16 cellular contexts compared by ENCODE assay signal in genomic region chr5:149604321-149604720, GRCh38. TPM values are rescaled to one million over a fixed set of nuclear protein-coding genes. Genes with fewer than 3 reads are reported as not detected.
"Had no signal": no experiment of that assay in that cellular context is flagged by ENCODE, and none has a peak within 500 bp of the region (broad histone marks: within the 10 kb centered on the region; RNA-seq: fewer than 3 reads in every experiment).

No MANE protein-coding gene starts in this region.

- DNase-seq: activated CD4-positive, alpha-beta memory T cell treated with anti-CD3 and anti-CD28 coated beads, Interleukin-2, amount 10 ng/mL, durations not matched to agents 7 days and 5 days; activated CD4-positive, alpha-beta T cell treated with anti-CD3 and anti-CD28 coated beads for 4 hours; activated naive CD4-positive, alpha-beta T cell treated with anti-CD3 and anti-CD28 coated beads, Interleukin-2, amount 50 U/mL, for 16 hours; activated T-cell treated with anti-CD3 and anti-CD28 coated beads, Interleukin-2, amount 50 U/mL, for 24 hours; endodermal cell; glutamatergic neuron; kidney glomerular epithelial cell; left ventricle myocardium superior; mesenchymal stem cell; naive thymus-derived CD8-positive, alpha-beta T cell; stimulated activated CD4-positive, alpha-beta T cell treated with anti-CD3 and anti-CD28 coated beads, Interleukin-1b, Interleukin-23, amount 100 ng/mL, for 48 hours; uterus had no signal

- H3K27ac ChIP-seq: neutrophil, parathyroid adenoma, uterus had no signal

- H2AFZ ChIP-seq: parathyroid adenoma had no signal

- H3K27me3 ChIP-seq: dorsolateral prefrontal cortex, neutrophil, uterus had no signal

- H3K4me3 ChIP-seq: dorsolateral prefrontal cortex, uterus had no signal

- H3K4me1 ChIP-seq: parathyroid adenoma, uterus had no signal

- H3K9me3 ChIP-seq: neutrophil, uterus had no signal

- ATAC-seq: esophagus mucosa; left ventricle myocardium superior; naive thymus-derived CD8-positive, alpha-beta T cell had no signal

- H3K36me3 ChIP-seq: neutrophil, uterus had no signal

- H3K9ac ChIP-seq: parathyroid adenoma had no signal

RNA-seq across cellular contexts. Expression of gene ARHGEF37, which starts 23.0 kb away (rescaled TPM):
- polyA plus RNA-seq: naive thymus-derived CD8-positive, alpha-beta T cell had no signal
